8 cellular contexts compared by ENCODE assay signal in genomic region chr9:129175825-129176633, GRCh38. TPM values are rescaled to one million over a fixed set of nuclear protein-coding genes. Genes with fewer than 3 reads are reported as not detected.
A peak's percentile ranks its signal among the peaks of the same experiment; 100 is the strongest.
DNase-seq lines count a peak whose midpoint lies in the region; ATAC-seq and TF ChIP-seq lines count a peak whose summit lies in the region.

No MANE protein-coding gene starts in this region.

- intact Hi-C loops in mammary epithelial cell (cut with micrococcal nuclease), result loop anchor here (2.0 to 5.0 kb wide), 3 partner anchors 51 to 313 kb away; no protein-coding TSS in a partner anchor

- H3K9me3 ChIP-seq in mammary epithelial cell (replicated peaks; ENCODE audit: insufficient read depth, low read length) (no peaks in the 10 kb centered on the region), iPS-15b (ENCODE audit: control insufficient read depth, insufficient read depth, low read length) (no peaks in the 10 kb centered on the region)

- CTCF ChIA-PET in mammary epithelial cell (lab: Charles Lee; ENCODE audit: low non-redundant PET), result no interaction called here

- H4K20me1 ChIP-seq in mammary epithelial cell (ENCODE audit: insufficient read depth, low read length), result peaks cover 3% of the 10 kb centered on the region

- no peak overlapping the region for H2AFZ ChIP-seq in mammary epithelial cell (ENCODE audit: low read depth, low read length)

- in situ Hi-C loops in mammary epithelial cell (cut with MboI; ENCODE audit: low sequenced_read_pairs in 2 of 2), result loop anchor here in 1 of 2 donors (5.0 to 10.0 kb wide), 2 partner anchors 156 to 439 kb away; no protein-coding TSS in a partner anchor

- TF ChIP-seq CTCF in mammary epithelial cell (conservative IDR thresholded peaks at IDR 0.05 in 1 of 2, IDR thresholded peaks at IDR 0.05 in 1 of 2; ENCODE audit: extremely low read depth in 1 of 2, insufficient read depth in 1 of 2, low read depth in 1 of 2, low read length in 2 of 2) (no peak), retinal pigment epithelial cell (conservative IDR thresholded peaks at IDR 0.05; ENCODE audit: low read depth, low read length) (no peak)

- H3K36me3 ChIP-seq in mammary epithelial cell (ENCODE audit: insufficient read depth, low read length) (no peaks in the 10 kb centered on the region), iPS-15b (ENCODE audit: control insufficient read depth, insufficient read depth, low read length) (no peaks in the 10 kb centered on the region)

- H3K79me2 ChIP-seq in mammary epithelial cell (ENCODE audit: insufficient read depth, low read length), result peaks cover 21% of the 10 kb centered on the region

- no peaks in the 10 kb centered on the region for H3K27me3 ChIP-seq in mammary epithelial cell (ENCODE audit: insufficient read depth, low read length)
- H3K27me3 ChIP-seq in iPS-15b (ENCODE audit: control insufficient read depth, insufficient read depth, low read length), result peaks cover 60% of the 10 kb centered on the region

- DNase-seq in NCI-H187 (lab: John Stamatoyannopoulos, UW) (peak; percentile 10 to 16), NCI-H187 treated with DMSO at 0.1 percent for 48 hours (lab: John Stamatoyannopoulos, UW) (no peak), MV-4-11 (lab: John Stamatoyannopoulos, UW) (peak; percentile 92), T-helper 9 cell (peak; percentile 18), mammary epithelial cell (peak; percentile 93), retinal pigment epithelial cell (ENCODE audit: low read depth) (no peak)

- H3K9ac ChIP-seq in mammary epithelial cell (ENCODE audit: insufficient read depth, low read length), result peak overlapping the region; percentile 73
- H3K9ac ChIP-seq in iPS-15b (ENCODE audit: low read depth, low read length), result no peak overlapping the region

- dilution Hi-C loops in mammary epithelial cell (cut with HindIII; ENCODE audit: low sequenced_read_pairs), result no loop called here

- TSS peak; percentile 87 for BruUV-seq in mammary epithelial cell (replicated peaks; lab: Mats Ljungman, UMichigan)

- no peak for ATAC-seq in HG02840 (IDR thresholded peaks at IDR 0.05; ENCODE audit: low FRiP score, unreplicated experiment)

- WGBS in mammary epithelial cell (ENCODE audit: low coverage, missing lambda C conversion rate), result 3% methylated on average over 28 of the region's 47 CpGs

- H3K4me3 ChIP-seq in mammary epithelial cell (replicated peaks in 1 of 3; ENCODE audit: insufficient read depth in 1 of 3, low read depth in 2 of 3, low read length in 3 of 3) (peak overlapping the region; percentile 89 to 97 (median 97)), iPS-15b (ENCODE audit: low read depth, low read length) (peak overlapping the region; percentile 66), retinal pigment epithelial cell (ENCODE audit: low read length) (peak overlapping the region; percentile 90)

- H3K27ac ChIP-seq in mammary epithelial cell (ENCODE audit: insufficient read depth, low read depth, low read length), result peak overlapping the region; percentile 64

- H3K4me1 ChIP-seq in mammary epithelial cell (ENCODE audit: insufficient read depth, low read length) (peaks cover 32% of the 10 kb centered on the region), iPS-15b (ENCODE audit: control insufficient read depth, insufficient read depth, low read length) (peaks cover 7% of the 10 kb centered on the region)

- H3K4me2 ChIP-seq in mammary epithelial cell (ENCODE audit: insufficient read depth, low read depth, low read length), result peak overlapping the region; percentile 94

RNA-seq across cellular contexts. Expression of gene IER5L, which starts 2.0 kb away (rescaled TPM):
- 10 to 100 TPM; 13.5 to 34.2 TPM for total RNA-seq in mammary epithelial cell
- 7.0 TPM for polyA plus RNA-seq in mammary epithelial cell
- 1.4 TPM for polyA minus RNA-seq in mammary epithelial cell

Comparison
In these comparisons a context has a peak if more than half of its experiments do, and no peak if none do; other contexts are left out.
1. DNase-seq: peak in NCI-H187 (2 of 2), MV-4-11 (single experiment), T-helper 9 cell (single experiment) and mammary epithelial cell (single experiment); none in NCI-H187 treated with DMSO at 0.1 percent for 48 hours (single experiment) and retinal pigment epithelial cell (single experiment).
2. Peak in every context shown above with its lines, with median percentiles within 50 percentile points of each other: H3K4me3 ChIP-seq.